ENCODE assay signal across 8 cellular contexts in genomic region chr6:13711726-13712484, GRCh38. TPM values are rescaled to one million over a fixed set of nuclear protein-coding genes. Genes with fewer than 3 reads are reported as not detected.
DNase-seq lines count a peak whose midpoint lies in the region; ATAC-seq and TF ChIP-seq lines count a peak whose summit lies in the region.

Gene RANBP9, minus strand, starts transcription at chr6:13711835. Its CDS starts 330 bp downstream, at chr6:13711505.

- TF ChIP-seq CTCF in BE2C (IDR thresholded peaks at IDR 0.05; ENCODE audit: low read depth, low read length) (no peak), coronary artery (IDR thresholded peaks at IDR 0.05) (no peak)

- DNase-seq in BE2C (peak; percentile 89), GM19238 (ENCODE audit: insufficient read length, low spot score) (peak; percentile 90), NCI-H510A treated with DMSO at 0.1 percent for 48 hours (lab: John Stamatoyannopoulos, UW) (peak; percentile 91), coronary artery (ENCODE audit: low spot score) (peak; percentile 94), left kidney (ENCODE audit: low read depth, low spot score) (peak; percentile 97)
- DNase-seq in activated CD4-positive, alpha-beta T cell treated with anti-CD3 and anti-CD28 coated beads, Interleukin-2, amount 10 ng/mL, durations not matched to agents 24 days and 14 days, result peak; percentile 96
- peak; percentile 84 to 87 for DNase-seq in stimulated activated CD4-positive, alpha-beta T cell treated with anti-CD3 and anti-CD28 coated beads, Interleukin-2, amount 100 ng/mL, for 24 hours

- H3K4me1 ChIP-seq in BE2C, result no peaks in the 10 kb centered on the region; the same call in 1 of the 2 replicates

- H3K9me3 ChIP-seq in BE2C, result no peaks in the 10 kb centered on the region

- H3K36me3 ChIP-seq in BE2C, result no peaks in the 10 kb centered on the region

- H3K9me3 Mint-ChIP-seq in activated CD4-positive, alpha-beta T cell treated with anti-CD3 and anti-CD28 coated beads, Interleukin-2, amount 10 ng/mL, durations not matched to agents 24 days and 14 days, result peaks cover 4% of the 10 kb centered on the region

- H3K4me1 Mint-ChIP-seq in activated CD4-positive, alpha-beta T cell treated with anti-CD3 and anti-CD28 coated beads, Interleukin-2, amount 10 ng/mL, durations not matched to agents 24 days and 14 days, result peaks cover 40% of the 10 kb centered on the region

- peak within 1 kb of the TSS; percentile 86 to 98 for H3K27ac ChIP-seq in coronary artery

- H3K27me3 ChIP-seq in BE2C, result no peaks in the 10 kb centered on the region

- peak within 1 kb of the TSS; percentile 98 for H3K27ac Mint-ChIP-seq in activated CD4-positive, alpha-beta T cell treated with anti-CD3 and anti-CD28 coated beads, Interleukin-2, amount 10 ng/mL, durations not matched to agents 24 days and 14 days

- H3K4me3 Mint-ChIP-seq in activated CD4-positive, alpha-beta T cell treated with anti-CD3 and anti-CD28 coated beads, Interleukin-2, amount 10 ng/mL, durations not matched to agents 24 days and 14 days, result peak within 1 kb of the TSS; percentile 96

- peak; percentile 77 for ATAC-seq in HG03439 (IDR thresholded peaks at IDR 0.05; ENCODE audit: unreplicated experiment)

- no peaks in the 10 kb centered on the region for H3K27me3 Mint-ChIP-seq in activated CD4-positive, alpha-beta T cell treated with anti-CD3 and anti-CD28 coated beads, Interleukin-2, amount 10 ng/mL, durations not matched to agents 24 days and 14 days

- H3K4me3 ChIP-seq in BE2C (ENCODE audit: low read depth, low read length) (peak within 1 kb of the TSS; percentile 91), coronary artery (peak within 1 kb of the TSS; percentile 77)

- intact Hi-C loops in activated CD4-positive, alpha-beta T cell treated with anti-CD3 and anti-CD28 coated beads, Interleukin-2, amount 10 ng/mL, durations not matched to agents 24 days and 14 days (cut with micrococcal nuclease), result loop anchor here (1.0 to 2.0 kb wide), 6 partner anchors 31 to 138 kb away; partner anchors contain the start of genes MCUR1 and SIRT5

- H3K36me3 Mint-ChIP-seq in activated CD4-positive, alpha-beta T cell treated with anti-CD3 and anti-CD28 coated beads, Interleukin-2, amount 10 ng/mL, durations not matched to agents 24 days and 14 days (ENCODE audit: low read depth), result peaks cover 10% of the 10 kb centered on the region

RNA-seq across cellular contexts. Expression of gene RANBP9, which starts in this region (rescaled TPM):
- polyA plus RNA-seq in BE2C (2012; ENCODE audit: insufficient read depth, insufficient read length, low read depth), result 32.2 TPM
- 52.6 and 56.2 TPM in 2 replicates for total RNA-seq in activated CD4-positive, alpha-beta T cell treated with anti-CD3 and anti-CD28 coated beads, Interleukin-2, amount 10 ng/mL, durations not matched to agents 24 days and 14 days

Comparison
In these comparisons a context has a peak if more than half of its experiments do, and no peak if none do; other contexts are left out.
1. Peak in every context shown above with its lines: DNase-seq, ATAC-seq, H3K4me3 ChIP-seq and H3K27ac ChIP-seq.